In genomic region chr20:62135573-62136266, GRCh38 we compare ENCODE assay signal across 18 cellular contexts. TPM values are rescaled to one million over a fixed set of nuclear protein-coding genes. Genes with fewer than 3 reads are reported as not detected.
DNase-seq lines count a peak whose midpoint lies in the region; ATAC-seq, FAIRE-seq and TF ChIP-seq lines count a peak whose summit lies in the region.
"Had no signal": no experiment of that assay in that cellular context is flagged by ENCODE, and none has a peak within 500 bp of the region (broad histone marks: within the 10 kb centered on the region; RNA-seq: fewer than 3 reads in every experiment).

No MANE protein-coding gene starts in this region.

- TF ChIP-seq EP300 in HepG2 (IDR thresholded peaks at IDR 0.05; ENCODE audit: low read depth in 2 of 2, low read length in 2 of 2) (no peak), HepG2 (CRISPR knock-in tag; IDR thresholded peaks at IDR 0.05; ENCODE audit: borderline replicate concordance) (no peak)

- peaks cover 6% of the 10 kb centered on the region; the same call in 1 of the 2 replicates for H4K20me1 ChIP-seq in OCI-LY7 (ENCODE audit: insufficient read depth, low read length)
- H4K20me1 ChIP-seq in HepG2 (ENCODE audit: insufficient read depth, low read length), result peaks cover 40% of the 10 kb centered on the region

- DNase-seq in GM12892 (ENCODE audit: insufficient read length), result no peak
- no peak for DNase-seq in OCI-LY7 (ENCODE audit: low spot score)
- no peak for DNase-seq in HepG2 (ENCODE audit: low spot score)
- DNase-seq in spleen, result no peak
- no peak for DNase-seq in effector memory CD4-positive, alpha-beta T cell
- no peak for DNase-seq in dermis blood vessel endothelial cell
- DNase-seq: activated naive CD4-positive, alpha-beta T cell; BE2C; DMS 273 treated with DMSO at 0.1 percent for 48 hours; foreskin keratinocyte; NCI-H1417 treated with DMSO at 0.1 percent for 48 hours; NCI-H2171; OCI-M1; stimulated activated CD4-positive, alpha-beta T cell treated with anti-CD3 and anti-CD28 coated beads, Interleukin-2, amount 100 ng/mL, for 48 hours had no signal

- TF ChIP-seq RAD21 in HepG2 (CRISPR knock-in tag; IDR thresholded peaks at IDR 0.05), result no peak

- no peak overlapping the region for H2AFZ ChIP-seq in OCI-LY7 (ENCODE audit: low read length)
- H2AFZ ChIP-seq in HepG2 (ENCODE audit: low read length), result no peak overlapping the region
- H2AFZ ChIP-seq: parathyroid adenoma had no signal

- peaks cover 21% of the 10 kb centered on the region for H3K79me2 ChIP-seq in OCI-LY7 (ENCODE audit: insufficient read depth, low read depth, low read length)
- peaks cover 17% of the 10 kb centered on the region for H3K79me2 ChIP-seq in HepG2 (ENCODE audit: insufficient read depth, low read length)

- no peak for TF ChIP-seq CTCF in OCI-LY7 (conservative IDR thresholded peaks at IDR 0.05; ENCODE audit: low read length)
- no peak for TF ChIP-seq CTCF in HepG2 (CRISPR knock-in tag; IDR thresholded peaks at IDR 0.05)
- no peak for TF ChIP-seq CTCF in spleen (IDR thresholded peaks at IDR 0.05 in 8 of 11, conservative IDR thresholded peaks at IDR 0.05 in 3 of 11)

- H3K27ac ChIP-seq in OCI-LY7 (ENCODE audit: low read depth, low read length, poor library complexity, severe bottlenecking) (peak overlapping the region; percentile 37), HepG2 (ENCODE audit: extremely low read length, insufficient read depth, low read length) (peak overlapping the region; percentile 53), spleen (peak overlapping the region in 6 of 8 donors; percentile 35 to 87 (median 74))
- no peak overlapping the region for H3K27ac ChIP-seq in effector memory CD4-positive, alpha-beta T cell (ENCODE audit: insufficient read depth, low read length, poor library complexity, severe bottlenecking)
- H3K27ac ChIP-seq: foreskin keratinocyte, parathyroid adenoma, SJSA1 had no signal

- H3K36me3 ChIP-seq in OCI-LY7 (ENCODE audit: insufficient read depth, low read length) (peaks cover 100% of the 10 kb centered on the region), HepG2 (replicated peaks in 1 of 2; ENCODE audit: control insufficient read depth in 1 of 2, insufficient read depth in 2 of 2, low read length in 2 of 2) (peaks cover 65 to 92% of the 10 kb centered on the region in 2 experiments), spleen (peaks cover 2 to 100% (median 92%) of the 10 kb centered on the region in 6 donors)
- peaks cover 92% of the 10 kb centered on the region for H3K36me3 ChIP-seq in effector memory CD4-positive, alpha-beta T cell (ENCODE audit: control insufficient read depth, insufficient read depth, low read length)

- H3K9ac ChIP-seq in HepG2 (ENCODE audit: insufficient read depth, low read depth, low read length), result no peak overlapping the region
- H3K9ac ChIP-seq: parathyroid adenoma had no signal

- TF ChIP-seq POLR2A in GM12892 (IDR thresholded peaks at IDR 0.05; ENCODE audit: low read depth, low read length), result peak; percentile 62
- TF ChIP-seq POLR2A in HepG2 (IDR thresholded peaks at IDR 0.05; ENCODE audit: insufficient read depth in 1 of 2, low read depth in 2 of 2, low read length in 2 of 2), result peak; percentile 27 to 51; a peak in 3 of 4 replicates
- no peak for TF ChIP-seq POLR2A in spleen (IDR thresholded peaks at IDR 0.05)

- H3K9me3 ChIP-seq in OCI-LY7 (ENCODE audit: low read length), result no peaks in the 10 kb centered on the region
- H3K9me3 ChIP-seq in HepG2 (ENCODE audit: low read length), result no peaks in the 10 kb centered on the region
- H3K9me3 ChIP-seq in spleen, result no peaks in the 10 kb centered on the region
- H3K9me3 ChIP-seq in effector memory CD4-positive, alpha-beta T cell (ENCODE audit: control insufficient read depth, low read length), result no peaks in the 10 kb centered on the region
- H3K9me3 ChIP-seq: BE2C, SJSA1 had no signal

- intact Hi-C loops in OCI-LY7 (cut with micrococcal nuclease; ENCODE audit: unreplicated experiment), result loop anchor here (1.0 to 2.0 kb wide), 2 partner anchors 124 to 155 kb away; no protein-coding TSS in a partner anchor
- intact Hi-C loops in HepG2 (cut with micrococcal nuclease; ENCODE audit: unreplicated experiment), result loop anchor here (2.0 to 5.0 kb wide), 2 partner anchors 13 to 68 kb away; partner anchors contain the start of genes LSM14B and TAF4
- intact Hi-C loops in spleen (cut with DNase I; ENCODE audit: low total_unique reads), result loop anchor here (5.0 kb wide), 1 partner anchor 123 kb away; no protein-coding TSS in a partner anchor

- H3K4me2 ChIP-seq in OCI-LY7 (ENCODE audit: low read length), result no peak overlapping the region
- H3K4me2 ChIP-seq in HepG2 (ENCODE audit: low read depth, low read length), result no peak overlapping the region

- WGBS in HepG2 (ENCODE audit: low lambda C conversion rate), result 88% methylated on average over 8 of the region's 8 CpGs
- 92 to 94% (median 94%) methylated on average over 8 of the region's 8 CpGs for WGBS in spleen, 5 donors

- H3K4me3 ChIP-seq in OCI-LY7 (ENCODE audit: low read depth, low read length, poor library complexity, severe bottlenecking), result no peak overlapping the region
- no peak overlapping the region for H3K4me3 ChIP-seq in HepG2 (replicated peaks in 1 of 3; ENCODE audit: insufficient read depth in 1 of 3, low read depth in 2 of 3, low read length in 3 of 3)
- H3K4me3 ChIP-seq in spleen, result peak overlapping the region in 1 of 8 donors; percentile 32
- no peak overlapping the region for H3K4me3 ChIP-seq in effector memory CD4-positive, alpha-beta T cell (ENCODE audit: insufficient read depth, low read depth, low read length, poor library complexity, severe bottlenecking)
- H3K4me3 ChIP-seq: coronary artery, SJSA1 had no signal

- no peak for ATAC-seq in HepG2
- no peak for ATAC-seq in GM21825 (IDR thresholded peaks at IDR 0.05; ENCODE audit: unreplicated experiment)
- ATAC-seq: foreskin keratinocyte had no signal

- POLR2A ChIA-PET in OCI-LY7 (lab: Charles Lee) (interaction anchor here (0.6 to 1.3 kb wide), 2 partner anchors 51 to 125 kb away, joined by 3 read pairs; no protein-coding TSS in a partner anchor), HepG2 (lab: Yijun Ruan, JAX) (interaction anchor here (1.2 to 7.8 kb wide), 8 partner anchors 9 to 125 kb away, joined by 4 to 86 read pairs (median 6); partner anchors contain the start of genes LSM14B and TAF4)

- CTCF ChIA-PET in OCI-LY7 (lab: Charles Lee; ENCODE audit: unreplicated experiment) (no interaction called here), HepG2 (lab: Yijun Ruan, JAX; ENCODE audit: low intra/inter-chr PET ratio, low total read pairs) (interaction anchor here (1.5 to 3.5 kb wide), 2 partner anchors 124 to 126 kb away, joined by 4 to 48 read pairs; no protein-coding TSS in a partner anchor)

- BruUV-seq in OCI-LY7 (replicated peaks; lab: Mats Ljungman, UMichigan) (no TSS peak), HepG2 (replicated peaks; lab: Mats Ljungman, UMichigan) (no TSS peak)

- FAIRE-seq in GM12892 (lab: Jason Lieb, UNC) (no peak), HepG2 (lab: Jason Lieb, UNC) (no peak)

- no peaks in the 10 kb centered on the region for H3K9me2 ChIP-seq in OCI-LY7 (ENCODE audit: insufficient read depth, low read length)

- H3K4me1 ChIP-seq in OCI-LY7 (ENCODE audit: insufficient read depth, low read length, poor library complexity, severe bottlenecking), result peaks cover 2% of the 10 kb centered on the region
- peaks cover 37% of the 10 kb centered on the region for H3K4me1 ChIP-seq in HepG2 (ENCODE audit: insufficient read depth, low read length)
- H3K4me1 ChIP-seq in spleen, result peaks cover 10 to 90% (median 54%) of the 10 kb centered on the region in 6 donors
- peaks cover under 1% of the 10 kb centered on the region for H3K4me1 ChIP-seq in effector memory CD4-positive, alpha-beta T cell (ENCODE audit: control insufficient read depth, insufficient read depth, low read length, poor library complexity, severe bottlenecking)
- H3K4me1 ChIP-seq: foreskin keratinocyte, parathyroid adenoma had no signal

- in situ Hi-C loops in HepG2 (cut with HindIII; ENCODE audit: extremely low pct_ligation_motif_present, low pct_unique_long_range_greater_than_20kb), result no loop called here

- no peaks in the 10 kb centered on the region for H3K27me3 ChIP-seq in HepG2 (ENCODE audit: control insufficient read depth in 1 of 2, insufficient read depth in 2 of 2, low read length in 2 of 2)
- no peaks in the 10 kb centered on the region for H3K27me3 ChIP-seq in spleen (replicated peaks in 1 of 7)
- no peaks in the 10 kb centered on the region for H3K27me3 ChIP-seq in effector memory CD4-positive, alpha-beta T cell (replicated peaks; ENCODE audit: control insufficient read depth, insufficient read depth, low read length, poor library complexity, severe bottlenecking)
- H3K27me3 ChIP-seq: BE2C, foreskin keratinocyte, SJSA1 had no signal

RNA-seq across cellular contexts. Expression of gene PSMA7, which starts 7.5 kb away (rescaled TPM):
- polyA plus RNA-seq in GM12892 (2012; ENCODE audit: missing spikeins), result 261 TPM
- 247 and 362 TPM in 2 replicates for total RNA-seq in OCI-LY7 (2014; rRNA removed; shearing (Covaris generic))
- total RNA-seq in OCI-LY7 (2022) (223 and 266 TPM in 2 replicates), HepG2 (2016; rRNA removed; fragmentation: Illumina TruSeq; extraction: Trizol) (531 and 639 TPM in 2 replicates), spleen (100 to 1,000 TPM; 157 to 247 (median 180) TPM), dermis blood vessel endothelial cell (450 and 557 TPM in 2 replicates)
- total RNA-seq in HepG2 (2016; cell fraction: cytosol; rRNA removed; fragmentation: Illumina TruSeq; extraction: Trizol; ENCODE audit: low read depth), result 280 and 300 TPM in 2 replicates
- total RNA-seq in HepG2 (2016; cell fraction: insoluble cytoplasmic fraction; rRNA removed; fragmentation: Illumina TruSeq; extraction: Trizol), result 555 and 661 TPM in 2 replicates
- 259 and 300 TPM in 2 replicates for total RNA-seq in HepG2 (2016; cell fraction: membrane; rRNA removed; fragmentation: Illumina TruSeq; extraction: Trizol)
- total RNA-seq in HepG2 (2016; cell fraction: nucleus; rRNA removed; fragmentation: Illumina TruSeq; extraction: Trizol), result 259 and 270 TPM in 2 replicates
- polyA plus RNA-seq in HepG2 (2011; rRNA removed) (571 and 631 TPM in 2 replicates), spleen (100 to 1,000 TPM; 178 to 281 (median 235) TPM)
- 539 and 602 TPM in 2 replicates for polyA plus RNA-seq in HepG2 (2011; cell fraction: cytosol; rRNA removed)
- polyA plus RNA-seq in HepG2 (2011; cell fraction: nucleus; rRNA removed), result 375 and 401 TPM in 2 replicates
- polyA plus RNA-seq in HepG2 (2012), result 283 and 330 TPM in 2 replicates
- 290 and 328 TPM in 2 replicates for polyA plus RNA-seq in HepG2 (2016; cell fraction: cytosol; fragmentation: Illumina TruSeq; extraction: Trizol; ENCODE audit: low read depth)
- polyA plus RNA-seq in HepG2 (2016; cell fraction: insoluble cytoplasmic fraction; fragmentation: Illumina TruSeq; extraction: Trizol; ENCODE audit: low read depth), result 656 and 720 TPM in 2 replicates
- 233 and 270 TPM in 2 replicates for polyA plus RNA-seq in HepG2 (2016; cell fraction: membrane; fragmentation: Illumina TruSeq; extraction: Trizol; ENCODE audit: low read depth)
- 418 and 431 TPM in 2 replicates for polyA plus RNA-seq in HepG2 (2016; cell fraction: nucleus; fragmentation: Illumina TruSeq; extraction: Trizol; ENCODE audit: insufficient read depth, low read depth)
- polyA minus RNA-seq in HepG2 (2011; rRNA and poly(A)+ RNA removed; ENCODE audit: low replicate concordance), result 380 and 541 TPM in 2 replicates
- polyA minus RNA-seq in HepG2 (2011; cell fraction: cytosol; rRNA and poly(A)+ RNA removed), result 93.0 and 111 TPM in 2 replicates
- 111 and 120 TPM in 2 replicates for polyA minus RNA-seq in HepG2 (2011; cell fraction: nucleus; rRNA and poly(A)+ RNA removed)

RNA-seq across cellular contexts. Expression of gene SS18L1, which starts 7.8 kb away (rescaled TPM):
- 8.2 TPM for polyA plus RNA-seq in GM12892 (2012; ENCODE audit: missing spikeins)
- 13.0 and 17.0 TPM in 2 replicates for total RNA-seq in OCI-LY7 (2014; rRNA removed; shearing (Covaris generic))
- total RNA-seq in OCI-LY7 (2022), result 16.8 and 17.7 TPM in 2 replicates
- 15.3 and 17.8 TPM in 2 replicates for total RNA-seq in HepG2 (2016; rRNA removed; fragmentation: Illumina TruSeq; extraction: Trizol)
- 8.6 and 10.0 TPM in 2 replicates for total RNA-seq in HepG2 (2016; cell fraction: cytosol; rRNA removed; fragmentation: Illumina TruSeq; extraction: Trizol; ENCODE audit: low read depth)
- total RNA-seq in HepG2 (2016; cell fraction: insoluble cytoplasmic fraction; rRNA removed; fragmentation: Illumina TruSeq; extraction: Trizol), result 14.3 and 17.3 TPM in 2 replicates
- total RNA-seq in HepG2 (2016; cell fraction: membrane; rRNA removed; fragmentation: Illumina TruSeq; extraction: Trizol), result 13.2 and 13.6 TPM in 2 replicates
- total RNA-seq in HepG2 (2016; cell fraction: nucleus; rRNA removed; fragmentation: Illumina TruSeq; extraction: Trizol), result 21.3 and 26.0 TPM in 2 replicates
- 27.6 and 32.0 TPM in 2 replicates for polyA plus RNA-seq in HepG2 (2011; rRNA removed)
- polyA plus RNA-seq in HepG2 (2011; cell fraction: cytosol; rRNA removed), result 13.9 and 24.3 TPM in 2 replicates
- 94.6 and 141 TPM in 2 replicates for polyA plus RNA-seq in HepG2 (2011; cell fraction: nucleus; rRNA removed)
- 16.9 and 17.6 TPM in 2 replicates for polyA plus RNA-seq in HepG2 (2012)
- 2.6 and 2.8 TPM in 2 replicates for polyA plus RNA-seq in HepG2 (2016; cell fraction: cytosol; fragmentation: Illumina TruSeq; extraction: Trizol; ENCODE audit: low read depth)
- polyA plus RNA-seq in HepG2 (2016; cell fraction: insoluble cytoplasmic fraction; fragmentation: Illumina TruSeq; extraction: Trizol; ENCODE audit: low read depth), result 12.8 and 13.4 TPM in 2 replicates
- polyA plus RNA-seq in HepG2 (2016; cell fraction: membrane; fragmentation: Illumina TruSeq; extraction: Trizol; ENCODE audit: low read depth), result 5.4 and 6.3 TPM in 2 replicates
- 60.6 and 69.1 TPM in 2 replicates for polyA plus RNA-seq in HepG2 (2016; cell fraction: nucleus; fragmentation: Illumina TruSeq; extraction: Trizol; ENCODE audit: insufficient read depth, low read depth)
- 32.8 and 53.5 TPM in 2 replicates for polyA minus RNA-seq in HepG2 (2011; rRNA and poly(A)+ RNA removed; ENCODE audit: low replicate concordance)
- polyA minus RNA-seq in HepG2 (2011; cell fraction: cytosol; rRNA and poly(A)+ RNA removed), result 14.5 and 16.4 TPM in 2 replicates
- 30.1 and 33.4 TPM in 2 replicates for polyA minus RNA-seq in HepG2 (2011; cell fraction: nucleus; rRNA and poly(A)+ RNA removed)
- 10 to 100 TPM; 13.0 to 18.6 (median 14.3) TPM for total RNA-seq in spleen
- polyA plus RNA-seq in spleen, result 10 to 100 TPM in 1 of 3 donors, 1 to 10 TPM in 2; 6.7 to 11.0 (median 8.4) TPM
- total RNA-seq in dermis blood vessel endothelial cell, result 13.8 and 16.5 TPM in 2 replicates

RNA-seq across cellular contexts. Expression of gene LSM14B, which starts 13.4 kb away (rescaled TPM):
- 29.3 TPM for polyA plus RNA-seq in GM12892 (2012; ENCODE audit: missing spikeins)
- 44.7 and 54.2 TPM in 2 replicates for total RNA-seq in OCI-LY7 (2014; rRNA removed; shearing (Covaris generic))
- total RNA-seq in OCI-LY7 (2022), result 53.7 and 54.4 TPM in 2 replicates
- total RNA-seq in HepG2 (2016; rRNA removed; fragmentation: Illumina TruSeq; extraction: Trizol), result 77.7 and 79.2 TPM in 2 replicates
- 24.5 and 25.5 TPM in 2 replicates for total RNA-seq in HepG2 (2016; cell fraction: cytosol; rRNA removed; fragmentation: Illumina TruSeq; extraction: Trizol; ENCODE audit: low read depth)
- 67.6 and 79.5 TPM in 2 replicates for total RNA-seq in HepG2 (2016; cell fraction: insoluble cytoplasmic fraction; rRNA removed; fragmentation: Illumina TruSeq; extraction: Trizol)
- total RNA-seq in HepG2 (2016; cell fraction: membrane; rRNA removed; fragmentation: Illumina TruSeq; extraction: Trizol), result 64.7 and 64.9 TPM in 2 replicates
- 45.7 and 51.1 TPM in 2 replicates for total RNA-seq in HepG2 (2016; cell fraction: nucleus; rRNA removed; fragmentation: Illumina TruSeq; extraction: Trizol)
- 43.3 and 50.4 TPM in 2 replicates for polyA plus RNA-seq in HepG2 (2011; rRNA removed)
- polyA plus RNA-seq in HepG2 (2011; cell fraction: cytosol; rRNA removed), result 24.6 and 38.4 TPM in 2 replicates
- polyA plus RNA-seq in HepG2 (2011; cell fraction: nucleus; rRNA removed), result 68.1 and 80.1 TPM in 2 replicates
- polyA plus RNA-seq in HepG2 (2012), result 35.5 and 43.9 TPM in 2 replicates
- polyA plus RNA-seq in HepG2 (2016; cell fraction: cytosol; fragmentation: Illumina TruSeq; extraction: Trizol; ENCODE audit: low read depth), result 15.6 and 19.3 TPM in 2 replicates
- polyA plus RNA-seq in HepG2 (2016; cell fraction: insoluble cytoplasmic fraction; fragmentation: Illumina TruSeq; extraction: Trizol; ENCODE audit: low read depth), result 70.8 and 83.3 TPM in 2 replicates
- 38.0 and 40.1 TPM in 2 replicates for polyA plus RNA-seq in HepG2 (2016; cell fraction: membrane; fragmentation: Illumina TruSeq; extraction: Trizol; ENCODE audit: low read depth)
- 84.6 and 88.2 TPM in 2 replicates for polyA plus RNA-seq in HepG2 (2016; cell fraction: nucleus; fragmentation: Illumina TruSeq; extraction: Trizol; ENCODE audit: insufficient read depth, low read depth)
- polyA minus RNA-seq in HepG2 (2011; rRNA and poly(A)+ RNA removed; ENCODE audit: low replicate concordance), result 41.0 and 77.9 TPM in 2 replicates
- polyA minus RNA-seq in HepG2 (2011; cell fraction: cytosol; rRNA and poly(A)+ RNA removed), result 22.8 and 27.3 TPM in 2 replicates
- 35.0 and 37.7 TPM in 2 replicates for polyA minus RNA-seq in HepG2 (2011; cell fraction: nucleus; rRNA and poly(A)+ RNA removed)
- 10 to 100 TPM; 17.6 to 37.6 (median 31.9) TPM for total RNA-seq in spleen
- polyA plus RNA-seq in spleen, result 10 to 100 TPM; 14.0 to 20.1 (median 15.0) TPM
- total RNA-seq in dermis blood vessel endothelial cell, result 31.3 and 32.8 TPM in 2 replicates

RNA-seq across cellular contexts. Expression of gene MTG2, which starts 47.1 kb away (rescaled TPM):
- 18.0 TPM for polyA plus RNA-seq in GM12892 (2012; ENCODE audit: missing spikeins)
- 20.3 and 24.1 TPM in 2 replicates for total RNA-seq in OCI-LY7 (2014; rRNA removed; shearing (Covaris generic))
- 37.5 and 38.6 TPM in 2 replicates for total RNA-seq in OCI-LY7 (2022)
- 31.3 and 37.8 TPM in 2 replicates for total RNA-seq in HepG2 (2016; rRNA removed; fragmentation: Illumina TruSeq; extraction: Trizol)
- 14.9 and 15.3 TPM in 2 replicates for total RNA-seq in HepG2 (2016; cell fraction: cytosol; rRNA removed; fragmentation: Illumina TruSeq; extraction: Trizol; ENCODE audit: low read depth)
- 30.0 and 35.2 TPM in 2 replicates for total RNA-seq in HepG2 (2016; cell fraction: insoluble cytoplasmic fraction; rRNA removed; fragmentation: Illumina TruSeq; extraction: Trizol)
- total RNA-seq in HepG2 (2016; cell fraction: membrane; rRNA removed; fragmentation: Illumina TruSeq; extraction: Trizol), result 20.4 and 23.8 TPM in 2 replicates
- total RNA-seq in HepG2 (2016; cell fraction: nucleus; rRNA removed; fragmentation: Illumina TruSeq; extraction: Trizol), result 23.8 and 28.4 TPM in 2 replicates
- 20.4 and 22.5 TPM in 2 replicates for polyA plus RNA-seq in HepG2 (2011; rRNA removed)
- polyA plus RNA-seq in HepG2 (2011; cell fraction: cytosol; rRNA removed), result 19.5 and 23.4 TPM in 2 replicates
- polyA plus RNA-seq in HepG2 (2011; cell fraction: nucleus; rRNA removed), result 31.1 and 31.2 TPM in 2 replicates
- polyA plus RNA-seq in HepG2 (2012), result 21.4 and 26.9 TPM in 2 replicates
- polyA plus RNA-seq in HepG2 (2016; cell fraction: cytosol; fragmentation: Illumina TruSeq; extraction: Trizol; ENCODE audit: low read depth), result 13.5 and 13.6 TPM in 2 replicates
- 33.7 and 36.3 TPM in 2 replicates for polyA plus RNA-seq in HepG2 (2016; cell fraction: insoluble cytoplasmic fraction; fragmentation: Illumina TruSeq; extraction: Trizol; ENCODE audit: low read depth)
- polyA plus RNA-seq in HepG2 (2016; cell fraction: membrane; fragmentation: Illumina TruSeq; extraction: Trizol; ENCODE audit: low read depth), result 18.0 and 19.8 TPM in 2 replicates
- 87.6 and 92.7 TPM in 2 replicates for polyA plus RNA-seq in HepG2 (2016; cell fraction: nucleus; fragmentation: Illumina TruSeq; extraction: Trizol; ENCODE audit: insufficient read depth, low read depth)
- 27.2 and 36.2 TPM in 2 replicates for polyA minus RNA-seq in HepG2 (2011; rRNA and poly(A)+ RNA removed; ENCODE audit: low replicate concordance)
- polyA minus RNA-seq in HepG2 (2011; cell fraction: cytosol; rRNA and poly(A)+ RNA removed), result 13.0 and 15.4 TPM in 2 replicates
- 16.7 and 20.9 TPM in 2 replicates for polyA minus RNA-seq in HepG2 (2011; cell fraction: nucleus; rRNA and poly(A)+ RNA removed)
- total RNA-seq in spleen, result 10 to 100 TPM; 22.6 to 39.8 (median 37.5) TPM
- 10 to 100 TPM; 26.9 to 41.3 (median 37.7) TPM for polyA plus RNA-seq in spleen
- total RNA-seq in dermis blood vessel endothelial cell, result 19.3 and 26.7 TPM in 2 replicates

Comparison
In these comparisons a context has a peak if more than half of its experiments do, and no peak if none do; other contexts are left out.
1. POLR2A ChIP-seq: peak in GM12892 (single experiment) and HepG2 (2 of 2); none in spleen (0 of 3).